ENCODE assay signal across 25 cellular contexts in genomic region chr3:13123765-13124164, GRCh38.
"Had no signal": no experiment of that assay in that cellular context is flagged by ENCODE, and none has a peak within 500 bp of the region (broad histone marks: within the 10 kb centered on the region; RNA-seq: fewer than 3 reads in every experiment).

No MANE protein-coding gene starts in this region.

- H3K36me3 ChIP-seq: brain microvascular endothelial cell, cardiac muscle cell had no signal

- FAIRE-seq: RCC 7860, TTC549 had no signal

- DNase-seq: activated CD4-positive, alpha-beta memory T cell treated with anti-CD3 and anti-CD28 coated beads for 36 hours; activated CD4-positive, alpha-beta T cell treated with anti-CD3 and anti-CD28 coated beads, Interleukin-2, amount 10 ng/mL, durations not matched to agents 7 days and 5 days; activated CD8-positive, alpha-beta memory T cell treated with anti-CD3 and anti-CD28 coated beads for 24 hours; activated gamma-delta T cell treated with Interleukin-2 at 50 U/mL for 16 hours; activated naive CD8-positive, alpha-beta T cell treated with anti-CD3 and anti-CD28 coated beads for 36 hours; activated T-cell treated with anti-CD3 and anti-CD28 coated beads, Interleukin-2, amount 50 U/mL, for 4 hours; brain microvascular endothelial cell; Kasumi-1; KBM-7; NCI-H1105 treated with DMSO at 0.1 percent for 48 hours; NCI-H2029; NCI-H2107; NCI-H2171 treated with DMSO at 0.1 percent for 48 hours; NCI-H226; NCI-H526; NCI-H82; PC-3; T-cell; T-helper 2 cell; T1000; WERI-Rb-1 had no signal

- H3K27ac ChIP-seq: brain microvascular endothelial cell, cardiac muscle cell, SK-N-MC had no signal

- H3K4me3 ChIP-seq: cardiac muscle cell, SK-N-MC had no signal

- H3K27me3 ChIP-seq: brain microvascular endothelial cell, cardiac muscle cell had no signal

- ATAC-seq: activated T-cell treated with anti-CD3 and anti-CD28 coated beads, Interleukin-2, amount 50 U/mL, for 4 hours; PC-3; T-cell had no signal
